In genomic region chr2:169116307-169116706, GRCh38 we compare ENCODE assay signal across 15 cellular contexts. TPM values are rescaled to one million over a fixed set of nuclear protein-coding genes. Genes with fewer than 3 reads are reported as not detected.
DNase-seq lines count a peak whose midpoint lies in the region; ATAC-seq and TF ChIP-seq lines count a peak whose summit lies in the region.
"Had no signal": no experiment of that assay in that cellular context is flagged by ENCODE, and none has a peak within 500 bp of the region (broad histone marks: within the 10 kb centered on the region; RNA-seq: fewer than 3 reads in every experiment).

No MANE protein-coding gene starts in this region.

- no peak for TF ChIP-seq CTCF in activated CD8-positive, alpha-beta T cell treated with anti-CD3 and anti-CD28 coated beads for 36 hours (IDR thresholded peaks at IDR 0.05)

- no peaks in the 10 kb centered on the region for H3K36me3 Mint-ChIP-seq in activated CD8-positive, alpha-beta T cell treated with anti-CD3 and anti-CD28 coated beads for 36 hours (ENCODE audit: low read depth)

- CTCF ChIA-PET in activated CD8-positive, alpha-beta T cell treated with anti-CD3 and anti-CD28 coated beads for 36 hours (lab: Charles Lee) = interaction anchor here (1.2 to 1.8 kb wide), 3 partner anchors 15 to 26 kb away, joined by 3 to 10 read pairs (median 8); no protein-coding TSS in a partner anchor

- H3K27me3 Mint-ChIP-seq in activated CD8-positive, alpha-beta T cell treated with anti-CD3 and anti-CD28 coated beads for 36 hours = peaks cover 1% of the 10 kb centered on the region

- intact Hi-C loops in Right ventricle myocardium inferior (cut with DNase I) = no loop called here
- intact Hi-C loops in cardiac septum (cut with DNase I) = loop anchor here (10.0 kb wide), 2 partner anchors 158 to 278 kb away; no protein-coding TSS in a partner anchor
- intact Hi-C loops in Right ventricle myocardium superior (cut with DNase I) = no loop called here
- intact Hi-C loops in left ventricle myocardium superior (cut with micrococcal nuclease) = no loop called here
- intact Hi-C loops in activated CD8-positive, alpha-beta T cell treated with anti-CD3 and anti-CD28 coated beads for 36 hours (cut with micrococcal nuclease) = no loop called here

- DNase-seq in Right ventricle myocardium inferior (ENCODE audit: missing footprints) (no peak), cardiac septum (ENCODE audit: low spot score) (no peak), Right ventricle myocardium superior (no peak), left ventricle myocardium superior (no peak), SIG-M5 treated with dmso at 0.1 percent for 504 hours (lab: John Stamatoyannopoulos, UW; ENCODE audit: unreplicated experiment) (no peak), cerebellum (ENCODE audit: low spot score) (no peak)
- no peak for DNase-seq in activated CD8-positive, alpha-beta T cell treated with anti-CD3 and anti-CD28 coated beads for 36 hours
- DNase-seq: 8988T; AML-193; Caco-2; CD8-positive, alpha-beta memory T cell; DND-41; GDM1; GOT3; H9 had no signal

- ATAC-seq in Right ventricle myocardium inferior (peak; percentile 56), Right ventricle myocardium superior (ENCODE audit: poor library complexity) (peak; percentile 81), left ventricle myocardium superior (peak; percentile 85)
- no peak for ATAC-seq in activated CD8-positive, alpha-beta T cell treated with anti-CD3 and anti-CD28 coated beads for 36 hours

- POLR2A ChIA-PET in activated CD8-positive, alpha-beta T cell treated with anti-CD3 and anti-CD28 coated beads for 36 hours (lab: Charles Lee) = no interaction called here

- no peak overlapping the region for H3K27ac Mint-ChIP-seq in activated CD8-positive, alpha-beta T cell treated with anti-CD3 and anti-CD28 coated beads for 36 hours
- H3K27ac Mint-ChIP-seq: CD8-positive, alpha-beta memory T cell; H9 had no signal

- no peaks in the 10 kb centered on the region for H3K9me3 Mint-ChIP-seq in activated CD8-positive, alpha-beta T cell treated with anti-CD3 and anti-CD28 coated beads for 36 hours
- H3K9me3 Mint-ChIP-seq: CD8-positive, alpha-beta memory T cell; H9 had no signal

- no peak overlapping the region for H3K4me3 Mint-ChIP-seq in activated CD8-positive, alpha-beta T cell treated with anti-CD3 and anti-CD28 coated beads for 36 hours
- H3K4me3 Mint-ChIP-seq: H9 had no signal

- H3K4me1 Mint-ChIP-seq in activated CD8-positive, alpha-beta T cell treated with anti-CD3 and anti-CD28 coated beads for 36 hours (ENCODE audit: low read depth) = peaks cover 4% of the 10 kb centered on the region
- H3K4me1 Mint-ChIP-seq: CD8-positive, alpha-beta memory T cell had no signal

RNA-seq across cellular contexts. Expression of gene DHRS9, which starts 46.9 kb away (rescaled TPM):
- total RNA-seq in Right ventricle myocardium inferior = 0.81 TPM
- total RNA-seq in cardiac septum = 9.8 TPM
- 1.3 TPM for total RNA-seq in Right ventricle myocardium superior
- 0.74 TPM for total RNA-seq in left ventricle myocardium superior
- not detected for total RNA-seq in activated CD8-positive, alpha-beta T cell treated with anti-CD3 and anti-CD28 coated beads for 36 hours
- total RNA-seq in cerebellum = 0.64 TPM
- total RNA-seq: Caco-2, H9 had no signal
